Comparison of ENCODE assay signal across 15 cellular contexts in the genomic region with DNA sequence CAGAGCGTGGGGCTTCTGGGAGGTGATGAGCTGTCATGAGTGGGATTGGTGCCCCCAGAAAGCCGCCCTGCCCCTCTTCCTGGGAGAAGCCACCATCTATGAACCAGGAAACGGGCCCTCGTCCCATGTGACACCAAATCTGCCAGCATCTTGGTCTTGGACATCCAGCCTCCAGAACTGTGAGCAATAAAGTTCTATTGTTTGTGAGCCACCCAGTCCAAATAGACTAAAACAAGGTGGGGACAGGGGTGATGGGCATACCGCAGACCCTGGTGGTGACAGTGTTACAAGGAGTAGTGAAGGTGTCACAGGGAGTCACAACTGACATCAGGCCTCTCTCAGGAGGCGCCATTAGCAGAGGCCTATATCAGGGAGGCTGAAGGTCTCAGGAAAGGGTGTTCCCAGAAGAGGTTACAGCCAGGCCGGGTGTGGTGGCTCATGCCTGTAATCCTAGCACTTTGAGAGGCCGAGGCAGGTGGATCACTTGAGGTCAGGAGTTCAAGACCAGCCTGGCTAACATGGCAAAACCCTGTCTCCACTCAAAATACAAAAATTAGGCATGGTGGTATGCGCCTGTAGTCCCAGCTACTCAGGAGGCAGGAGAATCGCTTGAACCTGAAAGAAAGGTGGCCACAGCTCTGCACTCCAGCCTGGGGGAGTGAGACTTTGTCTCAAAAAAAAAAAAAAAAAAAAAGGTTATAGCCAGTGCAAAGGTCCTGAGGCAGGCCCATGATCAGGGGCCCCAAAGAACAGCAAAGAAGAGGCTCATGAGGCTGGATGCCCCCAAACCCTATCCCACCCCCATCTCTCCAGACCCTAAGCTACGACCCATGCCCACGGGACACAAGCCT. TPM values are rescaled to one million over a fixed set of nuclear protein-coding genes. Genes with fewer than 3 reads are reported as not detected.
DNase-seq lines count a peak whose midpoint lies in the region; ATAC-seq and TF ChIP-seq lines count a peak whose summit lies in the region.
"Had no signal": no experiment of that assay in that cellular context is flagged by ENCODE, and none has a peak within 500 bp of the region (broad histone marks: within the 10 kb centered on the region; RNA-seq: fewer than 3 reads in every experiment).

No MANE protein-coding gene starts in this region.

- 83 to 91% (median 87%) methylated on average over 12 of the region's 12 CpGs for WGBS in heart left ventricle, 4 donors
- 86% methylated on average over 12 of the region's 12 CpGs; no CpG with 5 or more reads in 1 of the 2 donors for WGBS in transverse colon (ENCODE audit: low coverage in 1 of 2), 2 donors

- H3K4me1 ChIP-seq in heart left ventricle (peaks cover 8 to 97% (median 81%) of the 10 kb centered on the region in 12 donors), transverse colon (peaks cover 55 to 85% (median 66%) of the 10 kb centered on the region in 4 donors)

- H3K36me3 ChIP-seq in heart left ventricle (peaks cover 0 to 12% (median 3%) of the 10 kb centered on the region in 9 donors), transverse colon (no peaks in the 10 kb centered on the region)
- H3K36me3 ChIP-seq: pancreas had no signal

- no peak for TF ChIP-seq EP300 in transverse colon (IDR thresholded peaks at IDR 0.05; ENCODE audit: low read depth)

- no peak for ATAC-seq in heart left ventricle
- no peak for ATAC-seq in left ventricle myocardium superior
- no peak for ATAC-seq in HG03196 (IDR thresholded peaks at IDR 0.05; ENCODE audit: unreplicated experiment)
- ATAC-seq: pancreas had no signal

- H3K9me3 ChIP-seq in heart left ventricle (peaks cover 0 to 3% (median 0%) of the 10 kb centered on the region in 12 donors), transverse colon (no peaks in the 10 kb centered on the region)
- H3K9me3 ChIP-seq: pancreas had no signal

- H3K27me3 ChIP-seq in heart left ventricle (no peaks in the 10 kb centered on the region), transverse colon (no peaks in the 10 kb centered on the region)
- H3K27me3 ChIP-seq: pancreas had no signal

- H3K36me3 Mint-ChIP-seq in chondrocyte (ENCODE audit: low read depth) = no peaks in the 10 kb centered on the region
- H3K36me3 Mint-ChIP-seq in nephron (ENCODE audit: low read depth) = peaks cover 18% of the 10 kb centered on the region

- H3K27ac ChIP-seq in heart left ventricle = peak overlapping the region in 10 of 12 donors; percentile 22 to 83 (median 64)
- peak overlapping the region; percentile 70 to 80 (median 72) for H3K27ac ChIP-seq in transverse colon
- H3K27ac ChIP-seq: HL-60 had no signal

- intact Hi-C loops in heart left ventricle (cut with DNase I) = loop anchor here in 5 of 10 donors (5.0 to 10.0 kb wide), 7 partner anchors 60 to 400 kb away; partner anchors contain the start of gene UBC (in 1 of the 5)
- intact Hi-C loops in left ventricle myocardium superior (cut with micrococcal nuclease) = no loop called here
- intact Hi-C loops in transverse colon (cut with DNase I; ENCODE audit: low total_unique reads) = loop anchor here (10.0 kb wide), 1 partner anchor 150 kb away; no protein-coding TSS in a partner anchor

- H3K4me1 Mint-ChIP-seq in chondrocyte (ENCODE audit: low read depth) = peaks cover 89% of the 10 kb centered on the region
- H3K4me1 Mint-ChIP-seq in nephron = peaks cover 66% of the 10 kb centered on the region

- H3K27me3 Mint-ChIP-seq in chondrocyte (ENCODE audit: low read depth) (no peaks in the 10 kb centered on the region), nephron (ENCODE audit: low read depth) (no peaks in the 10 kb centered on the region)

- no peak overlapping the region for H3K4me3 Mint-ChIP-seq in chondrocyte (ENCODE audit: unreplicated experiment)
- H3K4me3 Mint-ChIP-seq in nephron = peak overlapping the region in 1 of 3 experiments; percentile 57

- TF ChIP-seq CTCF in heart left ventricle (IDR thresholded peaks at IDR 0.05) (no peak), chondrocyte (IDR thresholded peaks at IDR 0.05) (no peak), nephron (IDR thresholded peaks at IDR 0.05; ENCODE audit: unreplicated experiment in 3 of 3) (no peak), transverse colon (IDR thresholded peaks at IDR 0.05) (no peak)

- H3K27ac Mint-ChIP-seq in chondrocyte (ENCODE audit: unreplicated experiment) (peak overlapping the region; percentile 41), nephron (peak overlapping the region; percentile 64 to 93 (median 92))

- in situ Hi-C loops in transverse colon (cut with MboI; ENCODE audit: low pct_ligation_motif_present in 1 of 4, low pct_unique_long_range_greater_than_20kb in 1 of 4, low sequenced_read_pairs in 3 of 4) = loop anchor here in 1 of 4 donors (10.0 kb wide), 1 partner anchor 50 kb away; the partner anchor contains the start of gene NCOR2

- H3K4me3 ChIP-seq in heart left ventricle (no peak overlapping the region), transverse colon (no peak overlapping the region)
- H3K4me3 ChIP-seq: pancreas had no signal

- H3K9me3 Mint-ChIP-seq in chondrocyte (ENCODE audit: low read depth) (no peaks in the 10 kb centered on the region), nephron (no peaks in the 10 kb centered on the region)

- TF ChIP-seq POLR2A in heart left ventricle (IDR thresholded peaks at IDR 0.05) (no peak), transverse colon (IDR thresholded peaks at IDR 0.05) (no peak)

- no peak for DNase-seq in heart left ventricle
- no peak for DNase-seq in left ventricle myocardium superior
- DNase-seq in chondrocyte (ENCODE audit: low spot score) = no peak
- no peak for DNase-seq in transverse colon
- DNase-seq in cerebellum (ENCODE audit: low spot score) = no peak
- DNase-seq in NCI-H1436 (lab: John Stamatoyannopoulos, UW) = no peak
- DNase-seq: activated gamma-delta T cell; COR-L47; NCI-H1694; NCI-H446 treated with DMSO at 0.1 percent for 48 hours; pancreas; stimulated activated CD4-positive, alpha-beta T cell treated with anti-CD3 and anti-CD28 coated beads, Interleukin-15, amount 100 ng/mL, for 24 hours had no signal

RNA-seq across cellular contexts. Expression of gene NCOR2, which starts 53.0 kb away (rescaled TPM):
- total RNA-seq in heart left ventricle (100 to 1,000 TPM in 8 of 9 donors, 10 to 100 TPM in 1; 66.9 to 184 (median 132) TPM), left ventricle myocardium superior (142 TPM), chondrocyte (327 to 390 TPM (median 348 TPM) in 3 replicates), transverse colon (100 to 1,000 TPM in 2 of 4 donors, 10 to 100 TPM in 2; 72.1 to 460 (median 119) TPM), cerebellum (34.7 TPM)
- polyA plus RNA-seq in heart left ventricle = 10 to 100 TPM; 62.1 to 67.0 TPM
